Comparison of ENCODE assay signal across 17 cellular contexts in genomic region chr7:38315410-38315809, GRCh38.
"Had no signal": no experiment of that assay in that cellular context is flagged by ENCODE, and none has a peak within 500 bp of the region (broad histone marks: within the 10 kb centered on the region; RNA-seq: fewer than 3 reads in every experiment).

No MANE protein-coding gene starts in this region.

- H3K27me3 ChIP-seq: colonic mucosa, hepatocyte, ovary, thyroid gland, upper lobe of left lung, uterus had no signal

- H3K9me3 Mint-ChIP-seq: naive thymus-derived CD4-positive, alpha-beta T cell; neural crest cell had no signal

- H3K4me3 ChIP-seq: colonic mucosa, hepatocyte, ovary, suprapubic skin, thyroid gland, upper lobe of left lung, uterus had no signal

- H3K4me1 ChIP-seq: colonic mucosa, uterus had no signal

- H3K4me3 Mint-ChIP-seq: naive thymus-derived CD4-positive, alpha-beta T cell; neural crest cell had no signal

- ATAC-seq: naive thymus-derived CD4-positive, alpha-beta T cell; right cardiac atrium; stimulated activated naive CD8-positive, alpha-beta T cell treated with anti-CD3 and anti-CD28 coated beads, Interleukin-15, Interleukin-2, amounts not matched to agents 100 U/mL and 50 U/mL, for 24 hours had no signal

- H3K36me3 Mint-ChIP-seq: naive thymus-derived CD4-positive, alpha-beta T cell had no signal

- H3K27ac Mint-ChIP-seq: naive thymus-derived CD4-positive, alpha-beta T cell had no signal

- H3K4me1 Mint-ChIP-seq: neural crest cell had no signal

- H3K27ac ChIP-seq: colonic mucosa, hepatocyte, ovary, suprapubic skin, thyroid gland, upper lobe of left lung, uterus had no signal

- DNase-seq: colonic mucosa; dermis blood vessel endothelial cell; foreskin melanocyte; head of caudate nucleus; naive thymus-derived CD4-positive, alpha-beta T cell; nucleus accumbens; ovary; right cardiac atrium; small intestine; stimulated activated CD4-positive, alpha-beta T cell treated with anti-CD3 and anti-CD28 coated beads, Interleukin-12 subunit alpha, Interleukin-12 subunit beta, amount 100 ng/mL, for 4 hours; stimulated activated naive CD8-positive, alpha-beta T cell treated with anti-CD3 and anti-CD28 coated beads, Interleukin-15, Interleukin-2, amounts not matched to agents 100 U/mL and 50 U/mL, for 24 hours; thyroid gland; upper lobe of left lung; uterus had no signal

- H3K27me3 Mint-ChIP-seq: naive thymus-derived CD4-positive, alpha-beta T cell had no signal

- H3K36me3 ChIP-seq: colonic mucosa, ovary, suprapubic skin, thyroid gland, upper lobe of left lung, uterus had no signal

- H3K9me3 ChIP-seq: colonic mucosa, ovary, suprapubic skin, thyroid gland, upper lobe of left lung, uterus had no signal
